Comparison of ENCODE assay signal across 17 cellular contexts in genomic region chr1:221228594-221228993, GRCh38.
DNase-seq lines count a peak whose midpoint lies in the region; TF ChIP-seq lines count a peak whose summit lies in the region.
"Had no signal": no experiment of that assay in that cellular context is flagged by ENCODE, and none has a peak within 500 bp of the region (broad histone marks: within the 10 kb centered on the region; RNA-seq: fewer than 3 reads in every experiment).

No MANE protein-coding gene starts in this region.

- no peak overlapping the region for H3K4me2 ChIP-seq in neural cell (ENCODE audit: low read length)

- H3K27me3 ChIP-seq in neural cell (ENCODE audit: insufficient read depth, low read depth, low read length), result no peaks in the 10 kb centered on the region
- H3K27me3 ChIP-seq in ascending aorta, result no peaks in the 10 kb centered on the region
- H3K27me3 ChIP-seq: heart right ventricle had no signal

- CTCF ChIA-PET in HEK293T (lab: Yijun Ruan, JAX), result no interaction called here

- no peak overlapping the region for H3K9ac ChIP-seq in neural cell (ENCODE audit: low read length)

- H3K36me3 ChIP-seq in neural cell (ENCODE audit: insufficient read depth, low read length) (no peaks in the 10 kb centered on the region), ascending aorta (no peaks in the 10 kb centered on the region)
- H3K36me3 ChIP-seq: heart right ventricle, spleen had no signal

- peaks cover 0 to 8% of the 10 kb centered on the region in 2 donors for H3K4me1 ChIP-seq in ascending aorta

- TF ChIP-seq CTCF in neural cell (IDR thresholded peaks at IDR 0.05; ENCODE audit: poor library complexity, severe bottlenecking) (no peak), ascending aorta (IDR thresholded peaks at IDR 0.05) (no peak)

- no peak overlapping the region for H3K27ac ChIP-seq in neural cell (ENCODE audit: low read length)
- no peak overlapping the region for H3K27ac ChIP-seq in ascending aorta
- H3K27ac ChIP-seq: heart right ventricle, spleen had no signal

- H3K4me3 Mint-ChIP-seq in activated T-helper 1 cell treated with anti-CD3 and anti-CD28 coated beads, Interleukin-12 subunit alpha, Interleukin-12 subunit beta, Interleukin-2, Interleukin-4 antibody, amounts not matched to agents 30 ng/mL and 10 ng/mL and 1 ng/mL, durations not matched to agents 14 hours and 24 hours and 36 hours, result peak overlapping the region; percentile 11
- H3K4me3 Mint-ChIP-seq: activated naive CD4-positive, alpha-beta T cell treated with anti-CD3 and anti-CD28 coated beads, Interleukin-2, amount 10 ng/mL, durations not matched to agents 7 days and 5 days; effector memory CD8-positive, alpha-beta T cell had no signal

- no peak overlapping the region for H2AFZ ChIP-seq in neural cell (ENCODE audit: low read depth, low read length)

- H3K27me3 Mint-ChIP-seq in activated T-helper 1 cell treated with anti-CD3 and anti-CD28 coated beads, Interleukin-12 subunit alpha, Interleukin-12 subunit beta, Interleukin-2, Interleukin-4 antibody, amounts not matched to agents 30 ng/mL and 10 ng/mL and 1 ng/mL, durations not matched to agents 14 hours and 24 hours and 36 hours (ENCODE audit: insufficient read depth), result no peaks in the 10 kb centered on the region
- H3K27me3 Mint-ChIP-seq: activated naive CD4-positive, alpha-beta T cell treated with anti-CD3 and anti-CD28 coated beads, Interleukin-2, amount 10 ng/mL, durations not matched to agents 7 days and 5 days; effector memory CD8-positive, alpha-beta T cell had no signal

- H3K4me1 Mint-ChIP-seq in activated T-helper 1 cell treated with anti-CD3 and anti-CD28 coated beads, Interleukin-12 subunit alpha, Interleukin-12 subunit beta, Interleukin-2, Interleukin-4 antibody, amounts not matched to agents 30 ng/mL and 10 ng/mL and 1 ng/mL, durations not matched to agents 14 hours and 24 hours and 36 hours (ENCODE audit: low read depth), result peaks cover 12% of the 10 kb centered on the region
- H3K4me1 Mint-ChIP-seq: activated naive CD4-positive, alpha-beta T cell treated with anti-CD3 and anti-CD28 coated beads, Interleukin-2, amount 10 ng/mL, durations not matched to agents 7 days and 5 days had no signal

- no peaks in the 10 kb centered on the region for H3K79me2 ChIP-seq in neural cell (replicated peaks; ENCODE audit: insufficient read depth, low read length)

- TF ChIP-seq EP300 in neural cell (conservative IDR thresholded peaks at IDR 0.05; ENCODE audit: poor library complexity, severe bottlenecking), result no peak

- H3K9me3 ChIP-seq in neural cell (ENCODE audit: low read length) (no peaks in the 10 kb centered on the region), ascending aorta (no peaks in the 10 kb centered on the region)

- TF ChIP-seq RAD21 in neural cell (conservative IDR thresholded peaks at IDR 0.05), result no peak

- H3K36me3 Mint-ChIP-seq in activated T-helper 1 cell treated with anti-CD3 and anti-CD28 coated beads, Interleukin-12 subunit alpha, Interleukin-12 subunit beta, Interleukin-2, Interleukin-4 antibody, amounts not matched to agents 30 ng/mL and 10 ng/mL and 1 ng/mL, durations not matched to agents 14 hours and 24 hours and 36 hours (ENCODE audit: low read depth), result no peaks in the 10 kb centered on the region
- H3K36me3 Mint-ChIP-seq: activated naive CD4-positive, alpha-beta T cell treated with anti-CD3 and anti-CD28 coated beads, Interleukin-2, amount 10 ng/mL, durations not matched to agents 7 days and 5 days had no signal

- H3K4me3 ChIP-seq in neural cell (ENCODE audit: low read length) (no peak overlapping the region), ascending aorta (no peak overlapping the region)
- H3K4me3 ChIP-seq: heart right ventricle, spleen had no signal

- POLR2A ChIA-PET in HEK293T (lab: Yijun Ruan, JAX), result no interaction called here

- no peaks in the 10 kb centered on the region for H3K9me2 ChIP-seq in neural cell (ENCODE audit: insufficient read depth, low read length)

- no peaks in the 10 kb centered on the region for H3F3A ChIP-seq in neural cell (ENCODE audit: insufficient read depth, low read length, poor library complexity, severe bottlenecking)

- intact Hi-C loops in activated T-helper 1 cell treated with anti-CD3 and anti-CD28 coated beads, Interleukin-12 subunit alpha, Interleukin-12 subunit beta, Interleukin-2, Interleukin-4 antibody, amounts not matched to agents 30 ng/mL and 10 ng/mL and 1 ng/mL, durations not matched to agents 14 hours and 24 hours and 36 hours (cut with micrococcal nuclease), result no loop called here
- intact Hi-C loops in ascending aorta (cut with DNase I), result loop anchor here (10.0 kb wide), 1 partner anchor 196 kb away; no protein-coding TSS in a partner anchor

- H3K27ac Mint-ChIP-seq in activated T-helper 1 cell treated with anti-CD3 and anti-CD28 coated beads, Interleukin-12 subunit alpha, Interleukin-12 subunit beta, Interleukin-2, Interleukin-4 antibody, amounts not matched to agents 30 ng/mL and 10 ng/mL and 1 ng/mL, durations not matched to agents 14 hours and 24 hours and 36 hours, result no peak overlapping the region
- H3K27ac Mint-ChIP-seq: activated naive CD4-positive, alpha-beta T cell treated with anti-CD3 and anti-CD28 coated beads, Interleukin-2, amount 10 ng/mL, durations not matched to agents 7 days and 5 days; effector memory CD8-positive, alpha-beta T cell had no signal

- no peaks in the 10 kb centered on the region for H4K20me1 ChIP-seq in neural cell (ENCODE audit: insufficient read depth)

- DNase-seq in HEK293T (ENCODE audit: extremely low spot score) (peak; percentile 23), NCI-H2107 treated with DMSO at 0.1 percent for 48 hours (lab: John Stamatoyannopoulos, UW; ENCODE audit: unreplicated experiment) (peak; percentile 85), DMS 273 treated with DMSO at 0.1 percent for 48 hours (lab: John Stamatoyannopoulos, UW) (no peak), ascending aorta (ENCODE audit: low spot score in 2 of 2) (no peak), T-helper 9 cell (no peak)
- no peak for DNase-seq in activated T-helper 1 cell treated with anti-CD3 and anti-CD28 coated beads, Interleukin-12 subunit alpha, Interleukin-12 subunit beta, Interleukin-2, Interleukin-4 antibody, amounts not matched to agents 30 ng/mL and 10 ng/mL and 1 ng/mL, durations not matched to agents 14 hours and 24 hours and 36 hours (ENCODE audit: low spot score)
- DNase-seq: activated naive CD4-positive, alpha-beta T cell treated with anti-CD3 and anti-CD28 coated beads, Interleukin-2, amount 10 ng/mL, durations not matched to agents 7 days and 5 days; aorta; cerebellar nuclear complex; effector memory CD8-positive, alpha-beta T cell; GF-D8; heart right ventricle; NCI-H1436 treated with DMSO at 0.1 percent for 48 hours; NK-92 treated with Interleukin-12 subunit alpha and Interleukin-12 subunit beta, amount 100 ng/mL, for 24 hours; spleen; SW 1271 had no signal

- H3K9me3 Mint-ChIP-seq in activated T-helper 1 cell treated with anti-CD3 and anti-CD28 coated beads, Interleukin-12 subunit alpha, Interleukin-12 subunit beta, Interleukin-2, Interleukin-4 antibody, amounts not matched to agents 30 ng/mL and 10 ng/mL and 1 ng/mL, durations not matched to agents 14 hours and 24 hours and 36 hours, result peaks cover 10% of the 10 kb centered on the region

TF ChIP-seq in HEK293T, 16 proteins besides CTCF, POLR2A, EP300 and RAD21 (continues in another document):
- TF ChIP-seq ELF4 (IDR thresholded peaks at IDR 0.05) (no peak), NFRKB (IDR thresholded peaks at IDR 0.05) (no peak), TARDBP (IDR thresholded peaks at IDR 0.05) (no peak), CTBP1 (IDR thresholded peaks at IDR 0.05; ENCODE audit: borderline replicate concordance) (peak; percentile 74; the same call in 1 of the 2 replicates), FOXA1 (IDR thresholded peaks at IDR 0.05) (peak; percentile 62), FOXK2 (IDR thresholded peaks at IDR 0.05) (no peak), HDGF (IDR thresholded peaks at IDR 0.05; ENCODE audit: borderline replicate concordance) (no peak), L3MBTL2 (conservative IDR thresholded peaks at IDR 0.05) (peak; percentile 33; the same call in 1 of the 2 replicates), ZNF384 (IDR thresholded peaks at IDR 0.05) (no peak), BHLHE40 (IDR thresholded peaks at IDR 0.05; ENCODE audit: borderline replicate concordance) (no peak), SUZ12 (IDR thresholded peaks at IDR 0.05) (no peak), SP1 (IDR thresholded peaks at IDR 0.05) (no peak), FOXM1 (IDR thresholded peaks at IDR 0.05; ENCODE audit: borderline replicate concordance) (no peak), ARNT (IDR thresholded peaks at IDR 0.05) (0 out of 2 replicates have a peak, but pooled peaks have one; percentile 15), LEF1 (IDR thresholded peaks at IDR 0.05; ENCODE audit: borderline replicate concordance) (no peak)

TF ChIP-seq in neural cell, 6 proteins besides CTCF, POLR2A, EP300 and RAD21:
- TF ChIP-seq TAF1 (IDR thresholded peaks at IDR 0.05; ENCODE audit: low read depth), result no peak
- TF ChIP-seq EZH2 (IDR thresholded peaks at IDR 0.05; ENCODE audit: borderline replicate concordance, insufficient read depth, low read length, poor library complexity, severe bottlenecking), result no peak
- no peak for TF ChIP-seq SMC3 (conservative IDR thresholded peaks at IDR 0.05; ENCODE audit: poor library complexity)
- TF ChIP-seq POLR2AphosphoS5 (IDR thresholded peaks at IDR 0.05), result peak; percentile 64
- no peak for TF ChIP-seq REST (IDR thresholded peaks at IDR 0.05; ENCODE audit: borderline replicate concordance)

Comparison
In these comparisons a context has a peak if more than half of its experiments do, and no peak if none do; other contexts are left out.
1. DNase-seq: peak in HEK293T (single experiment) and NCI-H2107 treated with DMSO at 0.1 percent for 48 hours (single experiment); none in activated T-helper 1 cell treated with anti-CD3 and anti-CD28 coated beads, Interleukin-12 subunit alpha, Interleukin-12 subunit beta, Interleukin-2, Interleukin-4 antibody, amounts not matched to agents 30 ng/mL and 10 ng/mL and 1 ng/mL, durations not matched to agents 14 hours and 24 hours and 36 hours (single experiment), DMS 273 treated with DMSO at 0.1 percent for 48 hours (single experiment), ascending aorta (0 of 2) and T-helper 9 cell (single experiment).